ENCODE assay signal across 7 cellular contexts in the genomic region with DNA sequence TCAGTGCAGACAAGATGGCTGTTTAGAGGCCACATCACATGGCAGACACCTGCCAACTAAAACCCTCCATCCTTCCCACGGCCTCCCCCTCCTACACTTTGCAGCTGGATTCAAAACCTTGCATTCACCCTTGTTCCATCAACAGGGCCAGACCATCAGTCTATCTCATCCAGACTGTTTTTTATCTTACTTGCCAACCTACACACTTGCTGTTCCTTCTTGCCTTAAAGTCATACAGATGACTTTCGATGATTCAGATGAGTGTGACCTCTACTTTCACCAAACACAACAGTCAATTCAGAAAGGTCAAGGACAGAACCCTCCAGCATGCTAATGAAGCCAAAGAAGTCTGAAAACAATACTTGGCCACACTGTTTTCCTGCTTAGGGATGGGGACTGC. TPM values are rescaled to one million over a fixed set of nuclear protein-coding genes. Genes with fewer than 3 reads are reported as not detected.
DNase-seq lines count a peak whose midpoint lies in the region; ATAC-seq and TF ChIP-seq lines count a peak whose summit lies in the region.
"Not testable (repeated sequence)": the region's sequence is repeated elsewhere in the genome, so short reads cannot be mapped to it uniquely, and the experiment has no call there.

No MANE protein-coding gene starts in this region.

- not testable (repeated sequence) for H3K4me3 Mint-ChIP-seq in T-helper 2 cell treated with Interferon-gamma antibody and Interleukin-4, amounts not matched to agents 5 μg/mL and 100 μg/mL, for 36 hours; activated CD4-positive, alpha-beta memory T cell treated with anti-CD3 and anti-CD28 coated beads for 36 hours; activated T-helper 2 cell treated with anti-CD3 and anti-CD28 coated beads, Interferon-gamma antibody, Interleukin-2, Interleukin-4, amounts not matched to agents 10 μg/mL and 5 μg/mL and 100 μg/mL, durations not matched to agents 14 hours and 24 hours and 36 hours (ENCODE audit: low read depth)
- H3K4me3 Mint-ChIP-seq in brain, result peak overlapping the region in 1 of 5 experiments; percentile 40

- DNase-seq in COLO829 (ENCODE audit: low spot score), result peak; percentile 4
- DNase-seq in T-helper 2 cell treated with Interferon-gamma antibody and Interleukin-4, amounts not matched to agents 5 μg/mL and 100 μg/mL, for 36 hours (ENCODE audit: low spot score), result peak; percentile 50
- DNase-seq in activated CD4-positive, alpha-beta memory T cell treated with anti-CD3 and anti-CD28 coated beads for 36 hours, result peak; percentile 47
- not testable (repeated sequence) for DNase-seq in activated T-helper 2 cell treated with anti-CD3 and anti-CD28 coated beads, Interferon-gamma antibody, Interleukin-2, Interleukin-4, amounts not matched to agents 10 μg/mL and 5 μg/mL and 100 μg/mL, durations not matched to agents 14 hours and 24 hours and 36 hours (ENCODE audit: low spot score)
- peak; percentile 7 to 9 for DNase-seq in stimulated activated CD4-positive, alpha-beta T cell treated with anti-CD3 and anti-CD28 coated beads, Interleukin-2, amount 100 ng/mL, for 48 hours
- peak; percentile 19 for DNase-seq in stimulated activated naive CD8-positive, alpha-beta T cell treated with anti-CD3 and anti-CD28 coated beads, Interleukin-15, Interleukin-2, amounts not matched to agents 100 U/mL and 50 U/mL, for 24 hours

- not testable (repeated sequence) for H3K4me1 Mint-ChIP-seq in T-helper 2 cell treated with Interferon-gamma antibody and Interleukin-4, amounts not matched to agents 5 μg/mL and 100 μg/mL, for 36 hours (ENCODE audit: low read depth)
- H3K4me1 Mint-ChIP-seq in activated CD4-positive, alpha-beta memory T cell treated with anti-CD3 and anti-CD28 coated beads for 36 hours (ENCODE audit: low read depth), result peaks cover 11% of the 10 kb centered on the region
- peaks cover 20% of the 10 kb centered on the region for H3K4me1 Mint-ChIP-seq in activated T-helper 2 cell treated with anti-CD3 and anti-CD28 coated beads, Interferon-gamma antibody, Interleukin-2, Interleukin-4, amounts not matched to agents 10 μg/mL and 5 μg/mL and 100 μg/mL, durations not matched to agents 14 hours and 24 hours and 36 hours (ENCODE audit: low read depth)
- peaks cover 56% of the 10 kb centered on the region for H3K4me1 Mint-ChIP-seq in brain

- CTCF ChIA-PET in activated CD4-positive, alpha-beta memory T cell treated with anti-CD3 and anti-CD28 coated beads for 36 hours (lab: Charles Lee), result interaction anchor here (1.1 kb wide), 1 partner anchor 42 kb away, joined by 3 read pairs; no protein-coding TSS in a partner anchor

- ATAC-seq in stimulated activated naive CD8-positive, alpha-beta T cell treated with anti-CD3 and anti-CD28 coated beads, Interleukin-15, Interleukin-2, amounts not matched to agents 100 U/mL and 50 U/mL, for 24 hours, result not testable (repeated sequence)

- TF ChIP-seq CTCF in brain (conservative IDR thresholded peaks at IDR 0.05), result not testable (repeated sequence)

- not testable (repeated sequence) for H3K27ac Mint-ChIP-seq in T-helper 2 cell treated with Interferon-gamma antibody and Interleukin-4, amounts not matched to agents 5 μg/mL and 100 μg/mL, for 36 hours; activated CD4-positive, alpha-beta memory T cell treated with anti-CD3 and anti-CD28 coated beads for 36 hours
- H3K27ac Mint-ChIP-seq in activated T-helper 2 cell treated with anti-CD3 and anti-CD28 coated beads, Interferon-gamma antibody, Interleukin-2, Interleukin-4, amounts not matched to agents 10 μg/mL and 5 μg/mL and 100 μg/mL, durations not matched to agents 14 hours and 24 hours and 36 hours, result peak overlapping the region; percentile 38
- peak overlapping the region in 4 of 5 experiments; percentile 20 to 84 (median 56) for H3K27ac Mint-ChIP-seq in brain

- not testable (repeated sequence) for H3K36me3 Mint-ChIP-seq in T-helper 2 cell treated with Interferon-gamma antibody and Interleukin-4, amounts not matched to agents 5 μg/mL and 100 μg/mL, for 36 hours (ENCODE audit: low read depth); activated CD4-positive, alpha-beta memory T cell treated with anti-CD3 and anti-CD28 coated beads for 36 hours; activated T-helper 2 cell treated with anti-CD3 and anti-CD28 coated beads, Interferon-gamma antibody, Interleukin-2, Interleukin-4, amounts not matched to agents 10 μg/mL and 5 μg/mL and 100 μg/mL, durations not matched to agents 14 hours and 24 hours and 36 hours (ENCODE audit: low read depth)
- H3K36me3 Mint-ChIP-seq in brain, result peaks cover 19% of the 10 kb centered on the region

- not testable (repeated sequence) for H3K27me3 Mint-ChIP-seq in T-helper 2 cell treated with Interferon-gamma antibody and Interleukin-4, amounts not matched to agents 5 μg/mL and 100 μg/mL, for 36 hours (ENCODE audit: low read depth); activated CD4-positive, alpha-beta memory T cell treated with anti-CD3 and anti-CD28 coated beads for 36 hours; activated T-helper 2 cell treated with anti-CD3 and anti-CD28 coated beads, Interferon-gamma antibody, Interleukin-2, Interleukin-4, amounts not matched to agents 10 μg/mL and 5 μg/mL and 100 μg/mL, durations not matched to agents 14 hours and 24 hours and 36 hours (ENCODE audit: low read depth); brain

- POLR2A ChIA-PET in activated CD4-positive, alpha-beta memory T cell treated with anti-CD3 and anti-CD28 coated beads for 36 hours (lab: Charles Lee), result not testable (repeated sequence)

- H3K9me3 Mint-ChIP-seq in T-helper 2 cell treated with Interferon-gamma antibody and Interleukin-4, amounts not matched to agents 5 μg/mL and 100 μg/mL, for 36 hours; activated CD4-positive, alpha-beta memory T cell treated with anti-CD3 and anti-CD28 coated beads for 36 hours; activated T-helper 2 cell treated with anti-CD3 and anti-CD28 coated beads, Interferon-gamma antibody, Interleukin-2, Interleukin-4, amounts not matched to agents 10 μg/mL and 5 μg/mL and 100 μg/mL, durations not matched to agents 14 hours and 24 hours and 36 hours: not testable (repeated sequence)
- peaks cover 0 to 10% (median 7%) of the 10 kb centered on the region in 5 experiments for H3K9me3 Mint-ChIP-seq in brain

- intact Hi-C loops in activated CD4-positive, alpha-beta memory T cell treated with anti-CD3 and anti-CD28 coated beads for 36 hours (cut with micrococcal nuclease); activated T-helper 2 cell treated with anti-CD3 and anti-CD28 coated beads, Interferon-gamma antibody, Interleukin-2, Interleukin-4, amounts not matched to agents 10 μg/mL and 5 μg/mL and 100 μg/mL, durations not matched to agents 14 hours and 24 hours and 36 hours (cut with micrococcal nuclease): not testable (repeated sequence)

RNA-seq across cellular contexts. Expression of gene IGSF3, which starts 29.9 kb away (rescaled TPM):
- 1 to 10 TPM; 4.1 to 4.2 TPM for total RNA-seq in activated CD4-positive, alpha-beta memory T cell treated with anti-CD3 and anti-CD28 coated beads for 36 hours
- 4.6 and 4.9 TPM in 2 replicates for total RNA-seq in activated T-helper 2 cell treated with anti-CD3 and anti-CD28 coated beads, Interferon-gamma antibody, Interleukin-2, Interleukin-4, amounts not matched to agents 10 μg/mL and 5 μg/mL and 100 μg/mL, durations not matched to agents 14 hours and 24 hours and 36 hours
- polyA plus RNA-seq in brain (ENCODE audit: insufficient read depth, low read depth, low replicate concordance), result 25.4 TPM
